Comparison of ENCODE assay signal across 17 cellular contexts in genomic region chr4:172270421-172270820, GRCh38.
DNase-seq lines count a peak whose midpoint lies in the region; ATAC-seq and TF ChIP-seq lines count a peak whose summit lies in the region.
"Had no signal": no experiment of that assay in that cellular context is flagged by ENCODE, and none has a peak within 500 bp of the region (broad histone marks: within the 10 kb centered on the region; RNA-seq: fewer than 3 reads in every experiment).

No MANE protein-coding gene starts in this region.

- no peak overlapping the region for H3K9ac ChIP-seq in adipocyte (ENCODE audit: low read length)

- no peak overlapping the region for H3K27ac ChIP-seq in A673 (ENCODE audit: low read depth, low read length, poor library complexity, severe bottlenecking)
- no peak overlapping the region for H3K27ac ChIP-seq in dorsolateral prefrontal cortex
- H3K27ac ChIP-seq: stomach, uterus had no signal

- DNase-seq in A673 (ENCODE audit: low spot score): peak; percentile 7
- DNase-seq in LHCN-M2 (ENCODE audit: low read depth): peak; percentile 14
- peak; percentile 31 for DNase-seq in NCI-H2171 treated with DMSO at 0.1 percent for 48 hours (lab: John Stamatoyannopoulos, UW)
- DNase-seq in adipocyte (ENCODE audit: low read depth): peak; percentile 2
- no peak for DNase-seq in islet precursor cell
- DNase-seq in activated naive CD4-positive, alpha-beta T cell treated with anti-CD3 and anti-CD28 coated beads, Interleukin-2, amount 50 U/mL, for 72 hours (ENCODE audit: low spot score in 2 of 2): no peak
- no peak for DNase-seq in dorsolateral prefrontal cortex
- DNase-seq in sciatic nerve (ENCODE audit: low spot score): no peak
- DNase-seq: activated CD4-positive, alpha-beta memory T cell treated with anti-CD3 and anti-CD28 coated beads for 36 hours; activated naive CD8-positive, alpha-beta T cell treated with anti-CD3 and anti-CD28 coated beads for 36 hours; activated T-cell treated with anti-CD3 and anti-CD28 coated beads, Interleukin-2, amount 50 U/mL, for 4 hours; effector memory CD8-positive, alpha-beta T cell; KBM-7; natural killer cell; OCI-M1; stomach; uterus had no signal

- H3K27ac Mint-ChIP-seq in activated naive CD4-positive, alpha-beta T cell treated with anti-CD3 and anti-CD28 coated beads, Interleukin-2, amount 50 U/mL, for 72 hours: no peak overlapping the region
- H3K27ac Mint-ChIP-seq: activated CD4-positive, alpha-beta memory T cell treated with anti-CD3 and anti-CD28 coated beads for 36 hours; activated naive CD8-positive, alpha-beta T cell treated with anti-CD3 and anti-CD28 coated beads for 36 hours; effector memory CD8-positive, alpha-beta T cell; natural killer cell had no signal

- no peak for ATAC-seq in activated naive CD4-positive, alpha-beta T cell treated with anti-CD3 and anti-CD28 coated beads, Interleukin-2, amount 50 U/mL, for 72 hours
- ATAC-seq in sciatic nerve: no peak
- ATAC-seq: activated T-cell treated with anti-CD3 and anti-CD28 coated beads, Interleukin-2, amount 50 U/mL, for 4 hours; effector memory CD8-positive, alpha-beta T cell; natural killer cell had no signal

- intact Hi-C loops in A673 (cut with micrococcal nuclease; ENCODE audit: unreplicated experiment) (no loop called here), dorsolateral prefrontal cortex (cut with DNase I) (no loop called here), sciatic nerve (cut with DNase I) (no loop called here)

- CTCF ChIA-PET in A673 (lab: Charles Lee): no interaction called here

- no peaks in the 10 kb centered on the region for H3K4me1 ChIP-seq in A673 (ENCODE audit: insufficient read depth, low read length, poor library complexity, severe bottlenecking)
- no peaks in the 10 kb centered on the region for H3K4me1 ChIP-seq in adipocyte (ENCODE audit: control insufficient read depth, insufficient read depth, low read length)
- H3K4me1 ChIP-seq: stomach, uterus had no signal

- H3K9me3 ChIP-seq in A673 (ENCODE audit: low read depth, low read length, poor library complexity, severe bottlenecking): no peaks in the 10 kb centered on the region
- no peaks in the 10 kb centered on the region for H3K9me3 ChIP-seq in adipocyte (ENCODE audit: control insufficient read depth, low read length)
- H3K9me3 ChIP-seq: stomach, uterus had no signal

- peaks cover 0 to 3% of the 10 kb centered on the region in 2 donors for H3K9me3 Mint-ChIP-seq in activated naive CD4-positive, alpha-beta T cell treated with anti-CD3 and anti-CD28 coated beads, Interleukin-2, amount 50 U/mL, for 72 hours
- H3K9me3 Mint-ChIP-seq: activated T-cell treated with anti-CD3 and anti-CD28 coated beads, Interleukin-2, amount 50 U/mL, for 4 hours had no signal

- H3K36me3 ChIP-seq in A673 (ENCODE audit: insufficient read depth, low read length, poor library complexity, severe bottlenecking): no peaks in the 10 kb centered on the region
- no peaks in the 10 kb centered on the region for H3K36me3 ChIP-seq in adipocyte (ENCODE audit: control insufficient read depth, insufficient read depth, low read length, severe bottlenecking)
- H3K36me3 ChIP-seq: stomach, uterus had no signal

- TF ChIP-seq CTCF in A673 (conservative IDR thresholded peaks at IDR 0.05; ENCODE audit: low read depth, low read length) (no peak), dorsolateral prefrontal cortex (IDR thresholded peaks at IDR 0.05 in 54 of 56, conservative IDR thresholded peaks at IDR 0.05 in 2 of 56; ENCODE audit: low read depth in 1 of 56, partially characterized antibody in 56 of 56) (no peak)

- H3K27me3 ChIP-seq in A673 (replicated peaks; ENCODE audit: insufficient read depth, low read depth, low read length, poor library complexity) (no peaks in the 10 kb centered on the region), adipocyte (replicated peaks; ENCODE audit: control insufficient read depth, insufficient read depth, low read length) (peaks cover 3% of the 10 kb centered on the region), dorsolateral prefrontal cortex (peaks cover 0 to 3% (median 0%) of the 10 kb centered on the region in 45 donors)
- H3K27me3 ChIP-seq: stomach, uterus had no signal

- H3K36me3 Mint-ChIP-seq in activated naive CD4-positive, alpha-beta T cell treated with anti-CD3 and anti-CD28 coated beads, Interleukin-2, amount 50 U/mL, for 72 hours: no peaks in the 10 kb centered on the region
- H3K36me3 Mint-ChIP-seq: activated CD4-positive, alpha-beta memory T cell treated with anti-CD3 and anti-CD28 coated beads for 36 hours; activated naive CD8-positive, alpha-beta T cell treated with anti-CD3 and anti-CD28 coated beads for 36 hours; natural killer cell had no signal

- POLR2A ChIA-PET in A673 (lab: Charles Lee; ENCODE audit: low non-redundant PET): no interaction called here

- BruUV-seq in A673 (replicated peaks; lab: Mats Ljungman, UMichigan): no TSS peak

- no peak overlapping the region for H3K4me3 ChIP-seq in A673 (ENCODE audit: low read depth, low read length, poor library complexity, severe bottlenecking)
- H3K4me3 ChIP-seq in adipocyte (ENCODE audit: low read length): no peak overlapping the region
- no peak overlapping the region for H3K4me3 ChIP-seq in dorsolateral prefrontal cortex
- H3K4me3 ChIP-seq: stomach, uterus had no signal

Comparison
In these comparisons a context has a peak if more than half of its experiments do, and no peak if none do; other contexts are left out.
1. DNase-seq: peak in A673 (single experiment), LHCN-M2 (single experiment), NCI-H2171 treated with DMSO at 0.1 percent for 48 hours (single experiment) and adipocyte (single experiment); none in islet precursor cell (single experiment), activated naive CD4-positive, alpha-beta T cell treated with anti-CD3 and anti-CD28 coated beads, Interleukin-2, amount 50 U/mL, for 72 hours (0 of 2), dorsolateral prefrontal cortex (0 of 10) and sciatic nerve (single experiment).